Comparison of ENCODE assay signal across 21 cellular contexts in the genomic region with DNA sequence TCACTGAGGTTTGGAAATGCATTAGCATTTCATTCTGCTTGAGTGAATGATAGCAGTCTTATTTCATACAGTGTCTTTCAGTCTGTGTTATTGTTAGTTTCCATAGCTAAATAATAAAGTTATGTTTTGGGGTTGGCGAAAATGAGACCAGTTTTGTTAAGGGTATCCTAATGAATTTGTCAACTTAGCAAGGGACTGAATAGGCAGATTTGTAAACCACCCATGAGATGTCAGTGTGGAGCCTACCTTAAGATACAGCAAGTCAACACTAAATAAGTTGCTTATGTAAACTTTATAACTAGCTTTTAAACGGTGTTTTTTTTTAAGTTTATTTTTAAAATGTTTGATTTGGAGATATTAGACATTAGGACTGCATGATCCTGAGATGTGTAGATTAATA. TPM values are rescaled to one million over a fixed set of nuclear protein-coding genes. Genes with fewer than 3 reads are reported as not detected.
DNase-seq lines count a peak whose midpoint lies in the region; ATAC-seq and TF ChIP-seq lines count a peak whose summit lies in the region.
"Had no signal": no experiment of that assay in that cellular context is flagged by ENCODE, and none has a peak within 500 bp of the region (broad histone marks: within the 10 kb centered on the region; RNA-seq: fewer than 3 reads in every experiment).

No MANE protein-coding gene starts in this region.

- H3K9me3 ChIP-seq in neural progenitor cell (ENCODE audit: low read depth) = no peaks in the 10 kb centered on the region
- H3K9me3 ChIP-seq: A549 had no signal

- H3K36me3 Mint-ChIP-seq in activated CD4-positive, alpha-beta T cell treated with anti-CD3 and anti-CD28 coated beads for 36 hours (ENCODE audit: low read depth) = peaks cover 44% of the 10 kb centered on the region
- H3K36me3 Mint-ChIP-seq in neural progenitor cell = peaks cover 19% of the 10 kb centered on the region

- no peaks in the 10 kb centered on the region for H3K4me1 ChIP-seq in neural progenitor cell
- H3K4me1 ChIP-seq: A549 had no signal

- peak overlapping the region; percentile 0 for H3K27ac Mint-ChIP-seq in activated CD4-positive, alpha-beta T cell treated with anti-CD3 and anti-CD28 coated beads for 36 hours
- H3K27ac Mint-ChIP-seq in neural progenitor cell = no peak overlapping the region
- H3K27ac Mint-ChIP-seq: CD14-positive monocyte, HFFc6 had no signal

- H3K4me2 ChIP-seq in neural progenitor cell = no peak overlapping the region
- H3K4me2 ChIP-seq: A549 had no signal

- H3K79me2 ChIP-seq in neural progenitor cell (ENCODE audit: low read depth) = peaks cover 38% of the 10 kb centered on the region

- H2AFZ ChIP-seq in neural progenitor cell (replicated peaks) = no peak overlapping the region

- ATAC-seq in activated CD4-positive, alpha-beta T cell treated with anti-CD3 and anti-CD28 coated beads for 36 hours = no peak
- ATAC-seq: A549, HCT116 had no signal

- no peaks in the 10 kb centered on the region for H3K27me3 ChIP-seq in neural progenitor cell

- H3K4me3 Mint-ChIP-seq in activated CD4-positive, alpha-beta T cell treated with anti-CD3 and anti-CD28 coated beads for 36 hours = no peak overlapping the region
- H3K4me3 Mint-ChIP-seq in neural progenitor cell = no peak overlapping the region
- H3K4me3 Mint-ChIP-seq: CD14-positive monocyte, HFFc6 had no signal

- no peak for DNase-seq in activated CD4-positive, alpha-beta T cell treated with anti-CD3 and anti-CD28 coated beads for 36 hours
- DNase-seq in activated CD4-positive, alpha-beta T cell treated with anti-CD3 and anti-CD28 coated beads, Interleukin-2, amount 50 U/mL, for 4 hours = no peak
- DNase-seq in LNCaP clone FGC (ENCODE audit: low read depth) (peak; percentile 80), activated gamma-delta T cell treated with Interleukin-2 at 50 U/mL for 16 hours (no peak), neural progenitor cell (ENCODE audit: low spot score) (no peak), NCI-H1436 treated with DMSO at 0.1 percent for 48 hours (lab: John Stamatoyannopoulos, UW) (no peak)
- DNase-seq: AML-193; Calu3; CD4-positive, alpha-beta memory T cell; DMS79 treated with DMSO at 0.1 percent for 48 hours; GF-D8; GOT3; H7; HFFc6 had no signal

- POLR2A ChIA-PET in activated CD4-positive, alpha-beta T cell treated with anti-CD3 and anti-CD28 coated beads for 36 hours (lab: Charles Lee) = no interaction called here

- no peaks in the 10 kb centered on the region for H3K9me3 Mint-ChIP-seq in activated CD4-positive, alpha-beta T cell treated with anti-CD3 and anti-CD28 coated beads for 36 hours (ENCODE audit: low read depth)
- H3K9me3 Mint-ChIP-seq in neural progenitor cell = no peaks in the 10 kb centered on the region
- H3K9me3 Mint-ChIP-seq: CD14-positive monocyte; CD4-positive, alpha-beta memory T cell; HFFc6 had no signal

- TF ChIP-seq CTCF in C4-2B (conservative IDR thresholded peaks at IDR 0.05) (peak; percentile 51), LNCaP clone FGC (IDR thresholded peaks at IDR 0.05; ENCODE audit: control insufficient read depth, extremely low read depth, insufficient read depth) (peak; percentile 46), VCaP (conservative IDR thresholded peaks at IDR 0.05) (peak; percentile 61), neural progenitor cell (IDR thresholded peaks at IDR 0.05) (no peak)

- H3K4me3 ChIP-seq in LNCaP clone FGC (ENCODE audit: low read depth, low read length) = peak overlapping the region; percentile 10; the same call in 1 of the 2 replicates
- H3K4me3 ChIP-seq in neural progenitor cell = no peak overlapping the region
- H3K4me3 ChIP-seq: A549 had no signal

- no peaks in the 10 kb centered on the region for H3K27me3 Mint-ChIP-seq in activated CD4-positive, alpha-beta T cell treated with anti-CD3 and anti-CD28 coated beads for 36 hours
- no peaks in the 10 kb centered on the region for H3K27me3 Mint-ChIP-seq in neural progenitor cell (ENCODE audit: insufficient read depth, low read depth)
- H3K27me3 Mint-ChIP-seq: CD4-positive, alpha-beta memory T cell had no signal

- peaks cover 24% of the 10 kb centered on the region for H3K4me1 Mint-ChIP-seq in activated CD4-positive, alpha-beta T cell treated with anti-CD3 and anti-CD28 coated beads for 36 hours
- no peaks in the 10 kb centered on the region for H3K4me1 Mint-ChIP-seq in neural progenitor cell
- H3K4me1 Mint-ChIP-seq: CD14-positive monocyte had no signal

- intact Hi-C loops in activated CD4-positive, alpha-beta T cell treated with anti-CD3 and anti-CD28 coated beads for 36 hours (cut with DNase I, micrococcal nuclease) = no loop called here

- H3K27ac ChIP-seq in C4-2B (peak overlapping the region; percentile 48; the same call in 1 of the 2 replicates), VCaP (peak overlapping the region; percentile 38), neural progenitor cell (no peak overlapping the region)
- H3K27ac ChIP-seq: 22Rv1, A549, HL-60 had no signal

- no peaks in the 10 kb centered on the region for H3F3A ChIP-seq in neural progenitor cell (ENCODE audit: low read depth)

- CTCF ChIA-PET in activated CD4-positive, alpha-beta T cell treated with anti-CD3 and anti-CD28 coated beads for 36 hours (lab: Charles Lee) = no interaction called here

- no peaks in the 10 kb centered on the region for H4K20me1 ChIP-seq in neural progenitor cell (ENCODE audit: low read depth)

- H3K36me3 ChIP-seq in neural progenitor cell = peaks cover 20% of the 10 kb centered on the region

- no peak overlapping the region for H3K9ac ChIP-seq in neural progenitor cell

RNA-seq across cellular contexts. Expression of a gene that starts 11.9 kb away (rescaled TPM):
- 10 to 100 TPM; 28.6 to 31.0 TPM for total RNA-seq in activated CD4-positive, alpha-beta T cell treated with anti-CD3 and anti-CD28 coated beads for 36 hours
- 30.1 and 56.6 TPM in 2 replicates for total RNA-seq in neural progenitor cell (ENCODE audit: low replicate concordance)
